In genomic region chr19:48975947-48976847, GRCh38 we compare ENCODE assay signal across 9 cellular contexts. TPM values are rescaled to one million over a fixed set of nuclear protein-coding genes. Genes with fewer than 3 reads are reported as not detected.
A peak's percentile ranks its signal among the peaks of the same experiment; 100 is the strongest.
DNase-seq lines count a peak whose midpoint lies in the region; ATAC-seq, FAIRE-seq and TF ChIP-seq lines count a peak whose summit lies in the region.
"Had no signal": no experiment of that assay in that cellular context is flagged by ENCODE, and none has a peak within 500 bp of the region (broad histone marks: within the 10 kb centered on the region; RNA-seq: fewer than 3 reads in every experiment).

No MANE protein-coding gene starts in this region.

- no peak for TF ChIP-seq EP300 in sigmoid colon (IDR thresholded peaks at IDR 0.05)

- no peak for TF ChIP-seq POLR2A in GM12891 (IDR thresholded peaks at IDR 0.05; ENCODE audit: low read depth, low read length)
- TF ChIP-seq POLR2A in endothelial cell of umbilical vein (IDR thresholded peaks at IDR 0.05; ENCODE audit: low read depth, low read length) = no peak
- TF ChIP-seq POLR2A in sigmoid colon (IDR thresholded peaks at IDR 0.05) = no peak

- H3K9ac ChIP-seq in SK-N-MC (ENCODE audit: insufficient read length) (no peak overlapping the region), endothelial cell of umbilical vein (replicated peaks; ENCODE audit: extremely low read depth, insufficient read depth, low read length) (no peak overlapping the region), mammary epithelial cell (ENCODE audit: insufficient read depth, low read length) (no peak overlapping the region)

- H3K4me2 ChIP-seq in endothelial cell of umbilical vein (ENCODE audit: insufficient read depth, low read length) = no peak overlapping the region
- no peak overlapping the region for H3K4me2 ChIP-seq in mammary epithelial cell (ENCODE audit: insufficient read depth, low read depth, low read length)

- no peak overlapping the region for H2AFZ ChIP-seq in endothelial cell of umbilical vein (ENCODE audit: low read depth, low read length)
- no peak overlapping the region for H2AFZ ChIP-seq in mammary epithelial cell (ENCODE audit: low read depth, low read length)

- in situ Hi-C loops in mammary epithelial cell (cut with MboI; ENCODE audit: low sequenced_read_pairs in 2 of 2) = loop anchor here in 1 of 2 donors (25.0 kb wide), 1 partner anchor 339 kb away; the partner anchor contains the start of genes CA11 and DBP

- H4K20me1 ChIP-seq in endothelial cell of umbilical vein (replicated peaks; ENCODE audit: control insufficient read depth, extremely low read depth, insufficient read depth, low read length) (no peaks in the 10 kb centered on the region), mammary epithelial cell (ENCODE audit: insufficient read depth, low read length) (no peaks in the 10 kb centered on the region)

- H3K27ac ChIP-seq in SK-N-MC (0 out of 2 replicates have a peak overlapping the region, but pooled peaks have one; percentile 9), endothelial cell of umbilical vein (ENCODE audit: insufficient read depth, low read depth, low read length) (no peak overlapping the region), sigmoid colon (peak overlapping the region in 1 of 4 donors; percentile 88), mammary epithelial cell (ENCODE audit: insufficient read depth, low read depth, low read length) (no peak overlapping the region)

- 91 to 93% methylated on average over 13 of the region's 13 CpGs for WGBS in sigmoid colon, 2 donors
- WGBS in mammary epithelial cell (ENCODE audit: low coverage, missing lambda C conversion rate) = 92% methylated on average over 10 of the region's 13 CpGs

- no peaks in the 10 kb centered on the region for H3K9me1 ChIP-seq in endothelial cell of umbilical vein (replicated peaks; ENCODE audit: control insufficient read depth, extremely low read depth, insufficient read depth, low read length)

- no peaks in the 10 kb centered on the region for H3K79me2 ChIP-seq in endothelial cell of umbilical vein (ENCODE audit: control insufficient read depth, insufficient read depth, low read length)
- no peaks in the 10 kb centered on the region for H3K79me2 ChIP-seq in mammary epithelial cell (ENCODE audit: insufficient read depth, low read length)

- dilution Hi-C loops in endothelial cell of umbilical vein (cut with MboI; ENCODE audit: extremely low pct_ligation_motif_present, low sequenced_read_pairs) (no loop called here), mammary epithelial cell (cut with HindIII; ENCODE audit: low sequenced_read_pairs) (no loop called here)

- no TSS peak for BruUV-seq in endothelial cell of umbilical vein (replicated peaks; lab: Mats Ljungman, UMichigan)
- BruUV-seq in mammary epithelial cell (replicated peaks; lab: Mats Ljungman, UMichigan) = no TSS peak

- peak; percentile 20; the same call in 1 of the 2 replicates for TF ChIP-seq CTCF in BE2C (IDR thresholded peaks at IDR 0.05; ENCODE audit: low read depth, low read length)
- peak in 1 of 2 donors; percentile 4 for TF ChIP-seq CTCF in endothelial cell of umbilical vein (IDR thresholded peaks at IDR 0.05; ENCODE audit: extremely low read depth in 1 of 2, insufficient read depth in 1 of 2, low read depth in 1 of 2, low read length in 2 of 2)
- no peak for TF ChIP-seq CTCF in sigmoid colon (IDR thresholded peaks at IDR 0.05)
- TF ChIP-seq CTCF in mammary epithelial cell (conservative IDR thresholded peaks at IDR 0.05 in 1 of 2, IDR thresholded peaks at IDR 0.05 in 1 of 2; ENCODE audit: extremely low read depth in 1 of 2, insufficient read depth in 1 of 2, low read depth in 1 of 2, low read length in 2 of 2) = no peak

- POLR2A ChIA-PET in endothelial cell of umbilical vein (lab: Charles Lee) = interaction anchor here (0.6 to 0.8 kb wide), 2 partner anchors 17 to 103 kb away, joined by 3 to 7 read pairs; partner anchors contain the start of genes GYS1 and RUVBL2

- H3K36me3 ChIP-seq in BE2C = no peaks in the 10 kb centered on the region
- H3K36me3 ChIP-seq in SK-N-MC (ENCODE audit: insufficient read depth, low read length) = peaks cover 11% of the 10 kb centered on the region
- peaks cover 2 to 11% of the 10 kb centered on the region in 2 experiments for H3K36me3 ChIP-seq in endothelial cell of umbilical vein (ENCODE audit: control insufficient read depth in 2 of 2, extremely low read depth in 1 of 2, insufficient read depth in 2 of 2, low read length in 2 of 2)
- H3K36me3 ChIP-seq in sigmoid colon = peaks cover 6 to 67% (median 16%) of the 10 kb centered on the region in 4 donors
- peaks cover 13% of the 10 kb centered on the region for H3K36me3 ChIP-seq in mammary epithelial cell (ENCODE audit: insufficient read depth, low read length)

- H3K27me3 ChIP-seq in BE2C (no peaks in the 10 kb centered on the region), endothelial cell of umbilical vein (ENCODE audit: control insufficient read depth in 2 of 2, insufficient read depth in 2 of 2, low read length in 2 of 2) (no peaks in the 10 kb centered on the region), sigmoid colon (no peaks in the 10 kb centered on the region), mammary epithelial cell (ENCODE audit: insufficient read depth, low read length) (no peaks in the 10 kb centered on the region)

- FAIRE-seq in GM12891 (lab: Jason Lieb, UNC) (peak; percentile 5), endothelial cell of umbilical vein (lab: Jason Lieb, UNC) (peak; percentile 66)

- ATAC-seq in HG02970 (IDR thresholded peaks at IDR 0.05; ENCODE audit: low FRiP score, unreplicated experiment) = no peak
- no peak for ATAC-seq in GM21619 (IDR thresholded peaks at IDR 0.05; ENCODE audit: unreplicated experiment)
- ATAC-seq: PC-3 had no signal

- H3K9me3 ChIP-seq in BE2C = no peaks in the 10 kb centered on the region
- H3K9me3 ChIP-seq in SK-N-MC (ENCODE audit: low read depth, low read length) = no peaks in the 10 kb centered on the region
- H3K9me3 ChIP-seq in endothelial cell of umbilical vein (replicated peaks; ENCODE audit: control insufficient read depth, insufficient read depth, low read length) = no peaks in the 10 kb centered on the region
- H3K9me3 ChIP-seq in sigmoid colon = no peaks in the 10 kb centered on the region
- no peaks in the 10 kb centered on the region for H3K9me3 ChIP-seq in mammary epithelial cell (replicated peaks; ENCODE audit: insufficient read depth, low read length)

- H3K4me3 ChIP-seq in BE2C (ENCODE audit: low read depth, low read length) (no peak overlapping the region), SK-N-MC (no peak overlapping the region), endothelial cell of umbilical vein (replicated peaks in 1 of 3; ENCODE audit: insufficient read depth in 1 of 3, low read depth in 1 of 3, low read length in 3 of 3) (no peak overlapping the region), sigmoid colon (no peak overlapping the region), mammary epithelial cell (replicated peaks in 1 of 3; ENCODE audit: insufficient read depth in 1 of 3, low read depth in 2 of 3, low read length in 3 of 3) (no peak overlapping the region)

- CTCF ChIA-PET in endothelial cell of umbilical vein (lab: Charles Lee) (interaction anchor here (1.6 to 2.6 kb wide), 2 partner anchors 16 to 188 kb away, joined by 7 to 10 read pairs; no protein-coding TSS in a partner anchor), mammary epithelial cell (lab: Charles Lee; ENCODE audit: low non-redundant PET) (no interaction called here)

- intact Hi-C loops in endothelial cell of umbilical vein (cut with micrococcal nuclease) = no loop called here
- intact Hi-C loops in sigmoid colon (cut with DNase I) = no loop called here
- intact Hi-C loops in mammary epithelial cell (cut with micrococcal nuclease) = no loop called here

- DNase-seq in BE2C (peak; percentile 71), GM12891 (ENCODE audit: insufficient read length, low spot score) (no peak), SK-N-MC (ENCODE audit: low read depth, low spot score) (no peak), endothelial cell of umbilical vein (ENCODE audit: low read depth, low spot score) (peak; percentile 49), sigmoid colon (no peak), mammary epithelial cell (no peak)
- DNase-seq: PC-3 had no signal

- H3K4me1 ChIP-seq in BE2C (no peaks in the 10 kb centered on the region), endothelial cell of umbilical vein (ENCODE audit: control insufficient read depth, extremely low read depth, insufficient read depth, low read length) (no peaks in the 10 kb centered on the region), sigmoid colon (peaks cover 0 to 16% (median 14%) of the 10 kb centered on the region in 4 donors), mammary epithelial cell (ENCODE audit: insufficient read depth, low read length) (peaks cover 11% of the 10 kb centered on the region)

RNA-seq across cellular contexts. Expression of gene FTL, which starts 11.1 kb away (rescaled TPM):
- polyA plus RNA-seq in BE2C (2012; ENCODE audit: insufficient read depth, insufficient read length, low read depth) = 845 TPM
- 2,219 TPM for polyA plus RNA-seq in GM12891 (2012; ENCODE audit: low read depth, missing spikeins)
- total RNA-seq in endothelial cell of umbilical vein (1,636 and 1,937 TPM in 2 replicates), sigmoid colon (1,000 to 10,000 TPM; 2,871 to 3,975 (median 3,459) TPM), mammary epithelial cell (100 to 1,000 TPM; 186 to 287 TPM)
- polyA plus RNA-seq in endothelial cell of umbilical vein (2,748 and 3,914 TPM in 2 replicates), sigmoid colon (1,000 to 10,000 TPM; 2,999 to 9,923 (median 8,398) TPM), mammary epithelial cell (181 TPM)
- polyA plus RNA-seq in endothelial cell of umbilical vein (2011; cell fraction: cytosol; rRNA removed) = 1,662 and 2,128 TPM in 2 replicates
- polyA plus RNA-seq in endothelial cell of umbilical vein (2011; cell fraction: nucleus; rRNA removed) = 331 and 578 TPM in 2 replicates
- polyA plus RNA-seq in endothelial cell of umbilical vein (2012) = 2,261 and 3,115 TPM in 2 replicates
- polyA minus RNA-seq in endothelial cell of umbilical vein (849 and 921 TPM in 2 replicates), mammary epithelial cell (416 TPM)
- polyA minus RNA-seq in endothelial cell of umbilical vein (2011; cell fraction: cytosol; rRNA and poly(A)+ RNA removed) = 537 TPM
- 79.5 and 111 TPM in 2 replicates for polyA minus RNA-seq in endothelial cell of umbilical vein (2011; cell fraction: nucleus; rRNA and poly(A)+ RNA removed)

RNA-seq across cellular contexts. Expression of gene GYS1, which starts 16.9 kb away (rescaled TPM):
- 10.3 TPM for polyA plus RNA-seq in BE2C (2012; ENCODE audit: insufficient read depth, insufficient read length, low read depth)
- polyA plus RNA-seq in GM12891 (2012; ENCODE audit: low read depth, missing spikeins) = 46.8 TPM
- total RNA-seq in endothelial cell of umbilical vein (53.9 and 58.9 TPM in 2 replicates), sigmoid colon (10 to 100 TPM; 11.7 to 19.4 (median 17.8) TPM), mammary epithelial cell (10 to 100 TPM; 40.0 to 79.8 TPM)
- polyA plus RNA-seq in endothelial cell of umbilical vein (39.0 and 41.7 TPM in 2 replicates), sigmoid colon (10 to 100 TPM; 14.4 to 32.7 (median 14.8) TPM), mammary epithelial cell (88.3 TPM)
- 28.7 and 31.3 TPM in 2 replicates for polyA plus RNA-seq in endothelial cell of umbilical vein (2011; cell fraction: cytosol; rRNA removed)
- polyA plus RNA-seq in endothelial cell of umbilical vein (2011; cell fraction: nucleus; rRNA removed) = 58.2 and 75.4 TPM in 2 replicates
- 57.7 and 64.6 TPM in 2 replicates for polyA plus RNA-seq in endothelial cell of umbilical vein (2012)
- polyA minus RNA-seq in endothelial cell of umbilical vein (41.1 and 61.1 TPM in 2 replicates), mammary epithelial cell (362 TPM)
- polyA minus RNA-seq in endothelial cell of umbilical vein (2011; cell fraction: cytosol; rRNA and poly(A)+ RNA removed) = 38.7 TPM
- 26.9 and 29.9 TPM in 2 replicates for polyA minus RNA-seq in endothelial cell of umbilical vein (2011; cell fraction: nucleus; rRNA and poly(A)+ RNA removed)

RNA-seq across cellular contexts. Expression of gene RUVBL2, which starts 17.5 kb away (rescaled TPM):
- polyA plus RNA-seq in BE2C (2012; ENCODE audit: insufficient read depth, insufficient read length, low read depth) = 359 TPM
- polyA plus RNA-seq in GM12891 (2012; ENCODE audit: low read depth, missing spikeins) = 104 TPM
- total RNA-seq in endothelial cell of umbilical vein (110 and 115 TPM in 2 replicates), sigmoid colon (10 to 100 TPM; 49.3 to 82.3 (median 64.0) TPM), mammary epithelial cell (100 to 1,000 TPM; 108 to 148 TPM)
- polyA plus RNA-seq in endothelial cell of umbilical vein (185 and 200 TPM in 2 replicates), sigmoid colon (10 to 100 TPM; 36.6 to 98.8 (median 55.9) TPM), mammary epithelial cell (256 TPM)
- polyA plus RNA-seq in endothelial cell of umbilical vein (2011; cell fraction: cytosol; rRNA removed) = 190 and 194 TPM in 2 replicates
- 192 and 197 TPM in 2 replicates for polyA plus RNA-seq in endothelial cell of umbilical vein (2011; cell fraction: nucleus; rRNA removed)
- 148 and 185 TPM in 2 replicates for polyA plus RNA-seq in endothelial cell of umbilical vein (2012)
- polyA minus RNA-seq in endothelial cell of umbilical vein (106 and 142 TPM in 2 replicates), mammary epithelial cell (120 TPM)
- polyA minus RNA-seq in endothelial cell of umbilical vein (2011; cell fraction: cytosol; rRNA and poly(A)+ RNA removed) = 189 TPM
- 39.0 and 64.7 TPM in 2 replicates for polyA minus RNA-seq in endothelial cell of umbilical vein (2011; cell fraction: nucleus; rRNA and poly(A)+ RNA removed)

RNA-seq across cellular contexts. Expression of gene BAX, which starts 21.5 kb away (rescaled TPM):
- polyA plus RNA-seq in BE2C (2012; ENCODE audit: insufficient read depth, insufficient read length, low read depth) = 70.8 TPM
- 262 TPM for polyA plus RNA-seq in GM12891 (2012; ENCODE audit: low read depth, missing spikeins)
- total RNA-seq in endothelial cell of umbilical vein (267 and 295 TPM in 2 replicates), sigmoid colon (10 to 100 TPM; 17.9 to 61.5 (median 30.9) TPM), mammary epithelial cell (100 to 1,000 TPM in 1 of 2 donors, 10 to 100 TPM in 1; 53.7 to 180 TPM)
- polyA plus RNA-seq in endothelial cell of umbilical vein (283 and 359 TPM in 2 replicates), sigmoid colon (100 to 1,000 TPM; 130 to 216 (median 198) TPM), mammary epithelial cell (77.6 TPM)
- polyA plus RNA-seq in endothelial cell of umbilical vein (2011; cell fraction: cytosol; rRNA removed) = 221 and 270 TPM in 2 replicates
- polyA plus RNA-seq in endothelial cell of umbilical vein (2011; cell fraction: nucleus; rRNA removed) = 241 and 245 TPM in 2 replicates
- polyA plus RNA-seq in endothelial cell of umbilical vein (2012) = 414 and 430 TPM in 2 replicates
- polyA minus RNA-seq in endothelial cell of umbilical vein (121 and 127 TPM in 2 replicates), mammary epithelial cell (74.0 TPM)
- 38.0 TPM for polyA minus RNA-seq in endothelial cell of umbilical vein (2011; cell fraction: cytosol; rRNA and poly(A)+ RNA removed)
- 77.4 and 104 TPM in 2 replicates for polyA minus RNA-seq in endothelial cell of umbilical vein (2011; cell fraction: nucleus; rRNA and poly(A)+ RNA removed)

RNA-seq across cellular contexts. Expression of gene LHB, which starts 40.7 kb away (rescaled TPM):
- 3.1 TPM for polyA plus RNA-seq in BE2C (2012; ENCODE audit: insufficient read depth, insufficient read length, low read depth)
- polyA plus RNA-seq in GM12891 (2012; ENCODE audit: low read depth, missing spikeins) = not detected
- total RNA-seq in endothelial cell of umbilical vein = not detected in 2 replicates
- polyA plus RNA-seq in endothelial cell of umbilical vein = 1.3 and 1.4 TPM in 2 replicates
- polyA plus RNA-seq in endothelial cell of umbilical vein (2011; cell fraction: cytosol; rRNA removed) = 0.44 TPM in 1 of 2 replicates, not detected in the other
- 2.3 and 2.7 TPM in 2 replicates for polyA plus RNA-seq in endothelial cell of umbilical vein (2011; cell fraction: nucleus; rRNA removed)
- not detected in 2 replicates for polyA plus RNA-seq in endothelial cell of umbilical vein (2012)
- not detected in 2 replicates for polyA minus RNA-seq in endothelial cell of umbilical vein
- not detected for polyA minus RNA-seq in endothelial cell of umbilical vein (2011; cell fraction: cytosol; rRNA and poly(A)+ RNA removed)
- polyA minus RNA-seq in endothelial cell of umbilical vein (2011; cell fraction: nucleus; rRNA and poly(A)+ RNA removed) = not detected in 2 replicates
- total RNA-seq in sigmoid colon = not detected
- polyA plus RNA-seq in sigmoid colon = not detected
- total RNA-seq in mammary epithelial cell = 1 to 10 TPM in 1 of 2 donors, not detected in 1; 1.7 TPM
- polyA plus RNA-seq in mammary epithelial cell = not detected
- polyA minus RNA-seq in mammary epithelial cell = not detected
- total RNA-seq: PC-3 had no signal

Comparison
In these comparisons a context has a peak if more than half of its experiments do, and no peak if none do; other contexts are left out.
1. DNase-seq: peak in BE2C (single experiment) and endothelial cell of umbilical vein (single experiment); none in GM12891 (single experiment), SK-N-MC (single experiment), sigmoid colon (single experiment) and mammary epithelial cell (single experiment).